ENCODE assay signal across 29 cellular contexts in genomic region chr15:57545995-57546394, GRCh38. TPM values are rescaled to one million over a fixed set of nuclear protein-coding genes. Genes with fewer than 3 reads are reported as not detected.
"Had no signal": no experiment of that assay in that cellular context is flagged by ENCODE, and none has a peak within 500 bp of the region (broad histone marks: within the 10 kb centered on the region; RNA-seq: fewer than 3 reads in every experiment).

No MANE protein-coding gene starts in this region.

- H3K27me3 ChIP-seq: esophagus muscularis mucosa, heart left ventricle, neutrophil, pancreas, right atrium auricular region, tibial artery had no signal

- H3K27me3 Mint-ChIP-seq: activated CD4-positive, alpha-beta T cell treated with anti-CD3 and anti-CD28 coated beads for 36 hours; stimulated activated naive CD8-positive, alpha-beta T cell treated with anti-CD3 and anti-CD28 coated beads, Interleukin-15, Interleukin-2, amounts not matched to agents 100 ng/mL and 50 ng/mL, for 24 hours had no signal

- H3K36me3 ChIP-seq: neutrophil, right atrium auricular region had no signal

- H3K4me3 Mint-ChIP-seq: activated B cell treated with CpG ODN at 0.5 μM for 24 hours; activated CD4-positive, alpha-beta T cell treated with anti-CD3 and anti-CD28 coated beads for 36 hours; activated naive CD8-positive, alpha-beta T cell treated with anti-CD3 and anti-CD28 coated beads for 36 hours; activated T-cell treated with anti-CD3 and anti-CD28 coated beads, Interleukin-2, amount 50 U/mL, for 24 hours; activated T-helper 17 cell treated with anti-CD3 and anti-CD28 coated beads, Interleukin-2, amount 50 U/mL, for 72 hours; natural killer cell; stimulated activated naive CD8-positive, alpha-beta T cell treated with anti-CD3 and anti-CD28 coated beads, Interleukin-15, Interleukin-2, amounts not matched to agents 100 ng/mL and 50 ng/mL, for 24 hours had no signal

- H3K9me3 ChIP-seq: esophagus muscularis mucosa, heart left ventricle, neutrophil, pancreas, psoas muscle, right atrium auricular region, tibial artery had no signal

- H3K9me3 Mint-ChIP-seq: activated B cell treated with CpG ODN at 0.5 μM for 24 hours; activated naive CD8-positive, alpha-beta T cell treated with anti-CD3 and anti-CD28 coated beads for 36 hours; activated T-cell treated with anti-CD3 and anti-CD28 coated beads, Interleukin-2, amount 50 U/mL, for 24 hours; activated T-helper 17 cell treated with anti-CD3 and anti-CD28 coated beads, Interleukin-2, amount 50 U/mL, for 72 hours; natural killer cell; stimulated activated naive CD8-positive, alpha-beta T cell treated with anti-CD3 and anti-CD28 coated beads, Interleukin-15, Interleukin-2, amounts not matched to agents 100 ng/mL and 50 ng/mL, for 24 hours had no signal

- H3K36me3 Mint-ChIP-seq: activated naive CD8-positive, alpha-beta T cell treated with anti-CD3 and anti-CD28 coated beads for 36 hours; natural killer cell had no signal

- H3K27ac ChIP-seq: esophagus muscularis mucosa, heart left ventricle, neutrophil, pancreas, psoas muscle, right atrium auricular region, tibial artery had no signal

- DNase-seq: activated B cell treated with CpG ODN at 0.5 μM for 24 hours; activated CD4-positive, alpha-beta T cell treated with anti-CD3 and anti-CD28 coated beads for 36 hours; activated CD4-positive, alpha-beta T cell treated with anti-CD3 and anti-CD28 coated beads, Interleukin-2, amount 50 U/mL, for 4 hours; activated CD8-positive, alpha-beta memory T cell treated with anti-CD3 and anti-CD28 coated beads for 24 hours; activated CD8-positive, alpha-beta memory T cell treated with anti-CD3 and anti-CD28 coated beads, Interleukin-2, amount 50 U/mL, for 4 hours; activated naive CD4-positive, alpha-beta T cell; activated naive CD8-positive, alpha-beta T cell treated with anti-CD3 and anti-CD28 coated beads for 36 hours; activated T-cell treated with anti-CD3 and anti-CD28 coated beads, Interleukin-2, amount 50 U/mL, for 24 hours; cerebellar nuclear complex; dermis blood vessel endothelial cell; effector CD8-positive, alpha-beta T cell; heart left ventricle; left ventricle myocardium superior; mammary epithelial cell; midbrain; natural killer cell; pancreas; psoas muscle; stimulated activated CD4-positive, alpha-beta T cell treated with anti-CD3 and anti-CD28 coated beads, Interleukin-1b, Interleukin-23, amount 100 ng/mL, for 48 hours; substantia nigra; T-helper 9 cell; tibial artery had no signal

- H3K27ac Mint-ChIP-seq: activated B cell treated with CpG ODN at 0.5 μM for 24 hours; activated CD4-positive, alpha-beta T cell treated with anti-CD3 and anti-CD28 coated beads for 36 hours; activated naive CD8-positive, alpha-beta T cell treated with anti-CD3 and anti-CD28 coated beads for 36 hours; activated T-cell treated with anti-CD3 and anti-CD28 coated beads, Interleukin-2, amount 50 U/mL, for 24 hours; activated T-helper 17 cell treated with anti-CD3 and anti-CD28 coated beads, Interleukin-2, amount 50 U/mL, for 72 hours; natural killer cell; stimulated activated naive CD8-positive, alpha-beta T cell treated with anti-CD3 and anti-CD28 coated beads, Interleukin-15, Interleukin-2, amounts not matched to agents 100 ng/mL and 50 ng/mL, for 24 hours had no signal

- FAIRE-seq: islet of Langerhans, pancreas had no signal

- H3K4me3 ChIP-seq: esophagus muscularis mucosa, heart left ventricle, pancreas, psoas muscle, right atrium auricular region, tibial artery had no signal

- ATAC-seq: activated CD4-positive, alpha-beta T cell treated with anti-CD3 and anti-CD28 coated beads for 36 hours; activated T-helper 17 cell treated with anti-CD3 and anti-CD28 coated beads, Interleukin-2, amount 50 U/mL, for 72 hours; heart left ventricle; left ventricle myocardium superior; natural killer cell; pancreas; psoas muscle had no signal

- H3K4me1 Mint-ChIP-seq: activated B cell treated with CpG ODN at 0.5 μM for 24 hours; activated CD4-positive, alpha-beta T cell treated with anti-CD3 and anti-CD28 coated beads for 36 hours; activated naive CD8-positive, alpha-beta T cell treated with anti-CD3 and anti-CD28 coated beads for 36 hours; activated T-helper 17 cell treated with anti-CD3 and anti-CD28 coated beads, Interleukin-2, amount 50 U/mL, for 72 hours; natural killer cell had no signal

RNA-seq across cellular contexts. Expression of gene MYZAP, which starts 45.7 kb away (rescaled TPM):
- total RNA-seq: activated naive CD8-positive, alpha-beta T cell treated with anti-CD3 and anti-CD28 coated beads for 36 hours; activated T-helper 17 cell treated with anti-CD3 and anti-CD28 coated beads, Interleukin-2, amount 50 U/mL, for 72 hours; natural killer cell; T-helper 1 cell treated with Interleukin-12 subunit alpha and Interleukin-12 subunit beta and Interleukin-4 antibody, amounts not matched to agents 30 ng/mL and 1 ng/mL, for 36 hours had no signal
